Comparison of ENCODE assay signal across 18 cellular contexts in genomic region chr4:109691411-109691920, GRCh38. TPM values are rescaled to one million over a fixed set of nuclear protein-coding genes. Genes with fewer than 3 reads are reported as not detected.
DNase-seq lines count a peak whose midpoint lies in the region; ATAC-seq and TF ChIP-seq lines count a peak whose summit lies in the region.
"Had no signal": no experiment of that assay in that cellular context is flagged by ENCODE, and none has a peak within 500 bp of the region (broad histone marks: within the 10 kb centered on the region; RNA-seq: fewer than 3 reads in every experiment).

No MANE protein-coding gene starts in this region.

- H3K27me3 ChIP-seq in H9 (ENCODE audit: insufficient read depth, low read length) (no peaks in the 10 kb centered on the region), uterus (no peaks in the 10 kb centered on the region)
- H3K27me3 ChIP-seq: upper lobe of right lung had no signal

- no CpG with 5 or more reads among the region's 1 CpG for WGBS in H9 (ENCODE audit: extremely low coverage, insufficient read length, low lambda C conversion rate)

- DNase-seq in activated T-cell treated with anti-CD3 and anti-CD28 coated beads, Interleukin-2, amount 50 U/mL, for 24 hours, result no peak
- no peak for DNase-seq in activated T-cell treated with anti-CD3 and anti-CD28 coated beads, Interleukin-2, amount 50 U/mL, for 1 hour
- DNase-seq in activated T-helper 2 cell treated with anti-CD3 and anti-CD28 coated beads, Interferon-gamma antibody, Interleukin-2, Interleukin-4, amounts not matched to agents 10 μg/mL and 5 μg/mL and 100 μg/mL, durations not matched to agents 14 hours and 24 hours and 36 hours (ENCODE audit: low spot score), result no peak
- DNase-seq in NCI-H1105 (lab: John Stamatoyannopoulos, UW) (no peak), H9 (no peak), uterus (no peak)
- DNase-seq: anterior cingulate cortex; GDM1; naive B cell; NCI-H187; NCI-H524 treated with DMSO at 0.1 percent for 48 hours; OCI-M1; stimulated activated naive B cell treated with anti-CD40 and anti-IgM and Interleukin-4, amounts not matched to agents 10 μg/mL and 1 μg/mL and 100 μg/mL, for 72 hours; upper lobe of right lung had no signal

- no peak for TF ChIP-seq POLR2A in uterus (IDR thresholded peaks at IDR 0.05)

- H3K4me3 ChIP-seq in HEK293 (ENCODE audit: low read depth, low read length) (no peak overlapping the region), uterus (no peak overlapping the region)
- H3K4me3 ChIP-seq: smooth muscle cell, upper lobe of right lung had no signal

- no peak overlapping the region for H3K18ac ChIP-seq in H9 (ENCODE audit: insufficient read length, low read depth, low read length)

- no peak overlapping the region for H2BK15ac ChIP-seq in H9 (ENCODE audit: low read depth, low read length)

- H2AK5ac ChIP-seq in H9 (ENCODE audit: insufficient read length, low read length), result no peak overlapping the region

- peaks cover 86% of the 10 kb centered on the region for H3K36me3 Mint-ChIP-seq in activated T-cell treated with anti-CD3 and anti-CD28 coated beads, Interleukin-2, amount 50 U/mL, for 24 hours (ENCODE audit: low read depth)
- peaks cover 73% of the 10 kb centered on the region for H3K36me3 Mint-ChIP-seq in activated T-helper 2 cell treated with anti-CD3 and anti-CD28 coated beads, Interferon-gamma antibody, Interleukin-2, Interleukin-4, amounts not matched to agents 10 μg/mL and 5 μg/mL and 100 μg/mL, durations not matched to agents 14 hours and 24 hours and 36 hours (ENCODE audit: low read depth)
- peaks cover 41% of the 10 kb centered on the region for H3K36me3 Mint-ChIP-seq in stimulated activated memory B cell treated with anti-CD40 and anti-IgM and Interleukin-4, amounts not matched to agents 10 μg/mL and 1 μg/mL and 100 μg/mL, for 72 hours
- peaks cover 15 to 58% (median 52%) of the 10 kb centered on the region in 3 experiments; a peak in 6 of 7 replicates for H3K36me3 Mint-ChIP-seq in H9 (ENCODE audit: insufficient read depth in 1 of 3, low read depth in 3 of 3)

- H3K9me3 Mint-ChIP-seq in activated T-cell treated with anti-CD3 and anti-CD28 coated beads, Interleukin-2, amount 50 U/mL, for 24 hours, result no peaks in the 10 kb centered on the region
- no peaks in the 10 kb centered on the region for H3K9me3 Mint-ChIP-seq in activated T-helper 2 cell treated with anti-CD3 and anti-CD28 coated beads, Interferon-gamma antibody, Interleukin-2, Interleukin-4, amounts not matched to agents 10 μg/mL and 5 μg/mL and 100 μg/mL, durations not matched to agents 14 hours and 24 hours and 36 hours
- no peaks in the 10 kb centered on the region for H3K9me3 Mint-ChIP-seq in stimulated activated memory B cell treated with anti-CD40 and anti-IgM and Interleukin-4, amounts not matched to agents 10 μg/mL and 1 μg/mL and 100 μg/mL, for 72 hours
- H3K9me3 Mint-ChIP-seq in H9, result no peaks in the 10 kb centered on the region
- H3K9me3 Mint-ChIP-seq: naive B cell; stimulated activated naive B cell treated with anti-CD40 and anti-IgM and Interleukin-4, amounts not matched to agents 10 μg/mL and 1 μg/mL and 100 μg/mL, for 72 hours had no signal

- H3K27ac Mint-ChIP-seq in activated T-cell treated with anti-CD3 and anti-CD28 coated beads, Interleukin-2, amount 50 U/mL, for 24 hours, result peak overlapping the region; percentile 82
- H3K27ac Mint-ChIP-seq in activated T-helper 2 cell treated with anti-CD3 and anti-CD28 coated beads, Interferon-gamma antibody, Interleukin-2, Interleukin-4, amounts not matched to agents 10 μg/mL and 5 μg/mL and 100 μg/mL, durations not matched to agents 14 hours and 24 hours and 36 hours, result peak overlapping the region; percentile 29
- H3K27ac Mint-ChIP-seq in stimulated activated memory B cell treated with anti-CD40 and anti-IgM and Interleukin-4, amounts not matched to agents 10 μg/mL and 1 μg/mL and 100 μg/mL, for 72 hours, result peak overlapping the region; percentile 32
- H3K27ac Mint-ChIP-seq in H9, result no peak overlapping the region
- H3K27ac Mint-ChIP-seq: progenitor cell of endocrine pancreas; stimulated activated naive B cell treated with anti-CD40 and anti-IgM and Interleukin-4, amounts not matched to agents 10 μg/mL and 1 μg/mL and 100 μg/mL, for 72 hours had no signal

- no peaks in the 10 kb centered on the region for H4K20me1 ChIP-seq in H9 (ENCODE audit: control insufficient read depth, insufficient read depth, insufficient read length)

- H3T11ph ChIP-seq in H9 (ENCODE audit: low read length), result no peak overlapping the region

- H3K4me3 Mint-ChIP-seq in activated T-cell treated with anti-CD3 and anti-CD28 coated beads, Interleukin-2, amount 50 U/mL, for 24 hours, result no peak overlapping the region
- peak overlapping the region; percentile 5 for H3K4me3 Mint-ChIP-seq in activated T-helper 2 cell treated with anti-CD3 and anti-CD28 coated beads, Interferon-gamma antibody, Interleukin-2, Interleukin-4, amounts not matched to agents 10 μg/mL and 5 μg/mL and 100 μg/mL, durations not matched to agents 14 hours and 24 hours and 36 hours (ENCODE audit: low read depth)
- no peak overlapping the region for H3K4me3 Mint-ChIP-seq in stimulated activated memory B cell treated with anti-CD40 and anti-IgM and Interleukin-4, amounts not matched to agents 10 μg/mL and 1 μg/mL and 100 μg/mL, for 72 hours
- no peak overlapping the region for H3K4me3 Mint-ChIP-seq in H9
- H3K4me3 Mint-ChIP-seq: stimulated activated naive B cell treated with anti-CD40 and anti-IgM and Interleukin-4, amounts not matched to agents 10 μg/mL and 1 μg/mL and 100 μg/mL, for 72 hours had no signal

- no peaks in the 10 kb centered on the region for H3K23me2 ChIP-seq in H9 (ENCODE audit: insufficient read length, low read depth, low read length, poor library complexity, severe bottlenecking)

- H3K27me3 Mint-ChIP-seq in activated T-cell treated with anti-CD3 and anti-CD28 coated beads, Interleukin-2, amount 50 U/mL, for 24 hours, result no peaks in the 10 kb centered on the region
- H3K27me3 Mint-ChIP-seq in activated T-helper 2 cell treated with anti-CD3 and anti-CD28 coated beads, Interferon-gamma antibody, Interleukin-2, Interleukin-4, amounts not matched to agents 10 μg/mL and 5 μg/mL and 100 μg/mL, durations not matched to agents 14 hours and 24 hours and 36 hours (ENCODE audit: low read depth), result no peaks in the 10 kb centered on the region
- H3K27me3 Mint-ChIP-seq in stimulated activated memory B cell treated with anti-CD40 and anti-IgM and Interleukin-4, amounts not matched to agents 10 μg/mL and 1 μg/mL and 100 μg/mL, for 72 hours, result no peaks in the 10 kb centered on the region
- H3K27me3 Mint-ChIP-seq in H9 (ENCODE audit: low read depth), result no peaks in the 10 kb centered on the region
- H3K27me3 Mint-ChIP-seq: naive B cell; progenitor cell of endocrine pancreas; stimulated activated naive B cell treated with anti-CD40 and anti-IgM and Interleukin-4, amounts not matched to agents 10 μg/mL and 1 μg/mL and 100 μg/mL, for 72 hours had no signal

- H3K9me3 ChIP-seq in HEK293 (ENCODE audit: control insufficient read depth, insufficient read depth, low read depth, low read length) (no peaks in the 10 kb centered on the region), H9 (ENCODE audit: control insufficient read depth, low read depth, low read length) (no peaks in the 10 kb centered on the region), uterus (no peaks in the 10 kb centered on the region)
- H3K9me3 ChIP-seq: upper lobe of right lung had no signal

- POLR2A ChIA-PET in HEK293 (lab: Yijun Ruan, JAX), result no interaction called here

- H3K9ac ChIP-seq in H9 (ENCODE audit: extremely low read depth, insufficient read length, low read length), result no peak overlapping the region

- H3K79me1 ChIP-seq in H9 (ENCODE audit: insufficient read depth, low read depth, low read length, poor library complexity, severe bottlenecking), result no peaks in the 10 kb centered on the region

- H3K79me2 ChIP-seq in H9 (ENCODE audit: insufficient read depth, low read length), result no peaks in the 10 kb centered on the region

- no peak overlapping the region for H2AFZ ChIP-seq in H9 (ENCODE audit: low read length)

- H3K36me3 ChIP-seq in HEK293 (ENCODE audit: control insufficient read depth in 2 of 2, insufficient read depth in 1 of 2, low read length in 2 of 2) (peaks cover 3 to 84% of the 10 kb centered on the region in 2 experiments; a peak in 2 of 3 replicates), uterus (no peaks in the 10 kb centered on the region)

- no peak for TF ChIP-seq CTCF in HEK293 (tag by site-specific recombination; IDR thresholded peaks at IDR 0.05)
- no peak for TF ChIP-seq CTCF in H9 (conservative IDR thresholded peaks at IDR 0.05)
- no peak for TF ChIP-seq CTCF in uterus (IDR thresholded peaks at IDR 0.05)

- CTCF ChIA-PET in HEK293 (lab: Yijun Ruan, JAX), result no interaction called here

- H3K56ac ChIP-seq in H9 (ENCODE audit: insufficient read length, low read depth, low read length), result no peak overlapping the region

- H2BK20ac ChIP-seq in H9 (ENCODE audit: low read depth, low read length, poor library complexity, severe bottlenecking), result no peak overlapping the region

- no peak overlapping the region for H4K5ac ChIP-seq in H9 (ENCODE audit: insufficient read length, low read depth, low read length)

- H2BK5ac ChIP-seq in H9 (ENCODE audit: insufficient read length, low read length), result no peak overlapping the region

- H3K4me1 ChIP-seq in HEK293 (ENCODE audit: control insufficient read depth, insufficient read depth, low read length) (no peaks in the 10 kb centered on the region), H9 (ENCODE audit: insufficient read depth, low read length) (no peaks in the 10 kb centered on the region), uterus (no peaks in the 10 kb centered on the region)
- H3K4me1 ChIP-seq: upper lobe of right lung had no signal

- no peak overlapping the region for H4K91ac ChIP-seq in H9 (ENCODE audit: insufficient read length, low read depth, low read length)

- no peak overlapping the region for H3K4ac ChIP-seq in H9 (ENCODE audit: low read depth, low read length)

- intact Hi-C loops in activated T-helper 2 cell treated with anti-CD3 and anti-CD28 coated beads, Interferon-gamma antibody, Interleukin-2, Interleukin-4, amounts not matched to agents 10 μg/mL and 5 μg/mL and 100 μg/mL, durations not matched to agents 14 hours and 24 hours and 36 hours (cut with micrococcal nuclease), result loop anchor here (1.0 kb wide), 1 partner anchor 9 kb away; no protein-coding TSS in a partner anchor
- intact Hi-C loops in uterus (cut with DNase I; ENCODE audit: low total_unique reads), result no loop called here

- no peak overlapping the region for H2BK12ac ChIP-seq in H9 (ENCODE audit: insufficient read length, low read depth, low read length)

- H3K27ac ChIP-seq in HEK293 (ENCODE audit: extremely low read depth, low read depth, low read length), result no peak overlapping the region
- no peak overlapping the region for H3K27ac ChIP-seq in H9 (ENCODE audit: insufficient read length, low read depth, low read length)
- no peak overlapping the region for H3K27ac ChIP-seq in uterus
- H3K27ac ChIP-seq: upper lobe of right lung had no signal

- ATAC-seq in stimulated activated memory B cell treated with anti-CD40 and anti-IgM and Interleukin-4, amounts not matched to agents 10 μg/mL and 1 μg/mL and 100 μg/mL, for 72 hours, result no peak
- ATAC-seq: upper lobe of right lung had no signal

- no peak overlapping the region for H4K8ac ChIP-seq in H9 (replicated peaks; ENCODE audit: insufficient read length, low read depth, low read length)

- H2BK120ac ChIP-seq in H9 (ENCODE audit: low read depth, low read length, poor library complexity, severe bottlenecking), result no peak overlapping the region

- no peak overlapping the region for H3K4me2 ChIP-seq in H9 (ENCODE audit: insufficient read depth, insufficient read length, low read length)
- H3K4me2 ChIP-seq: smooth muscle cell had no signal

- no peak overlapping the region for H3K23ac ChIP-seq in H9 (ENCODE audit: insufficient read length, low read depth, low read length)

- H3K14ac ChIP-seq in H9 (ENCODE audit: insufficient read depth, low read length), result no peak overlapping the region

- H3K4me1 Mint-ChIP-seq in activated T-cell treated with anti-CD3 and anti-CD28 coated beads, Interleukin-2, amount 50 U/mL, for 24 hours (ENCODE audit: low read depth), result peaks cover 45% of the 10 kb centered on the region
- peaks cover 20% of the 10 kb centered on the region for H3K4me1 Mint-ChIP-seq in activated T-helper 2 cell treated with anti-CD3 and anti-CD28 coated beads, Interferon-gamma antibody, Interleukin-2, Interleukin-4, amounts not matched to agents 10 μg/mL and 5 μg/mL and 100 μg/mL, durations not matched to agents 14 hours and 24 hours and 36 hours (ENCODE audit: low read depth)
- H3K4me1 Mint-ChIP-seq in stimulated activated memory B cell treated with anti-CD40 and anti-IgM and Interleukin-4, amounts not matched to agents 10 μg/mL and 1 μg/mL and 100 μg/mL, for 72 hours, result peaks cover 17% of the 10 kb centered on the region
- H3K4me1 Mint-ChIP-seq in H9, result no peaks in the 10 kb centered on the region

RNA-seq across cellular contexts. Expression of gene CASP6, which starts 11.8 kb away (rescaled TPM):
- total RNA-seq in activated T-helper 2 cell treated with anti-CD3 and anti-CD28 coated beads, Interferon-gamma antibody, Interleukin-2, Interleukin-4, amounts not matched to agents 10 μg/mL and 5 μg/mL and 100 μg/mL, durations not matched to agents 14 hours and 24 hours and 36 hours, result 26.7 and 31.8 TPM in 2 replicates
- total RNA-seq in H9 (2021) (25.2 and 32.2 TPM in 2 replicates), uterus (100 to 1,000 TPM in 1 of 4 donors, 10 to 100 TPM in 3; 17.0 to 121 (median 43.7) TPM)

RNA-seq across cellular contexts. Expression of gene PLA2G12A, which starts 38.4 kb away (rescaled TPM):
- total RNA-seq in activated T-helper 2 cell treated with anti-CD3 and anti-CD28 coated beads, Interferon-gamma antibody, Interleukin-2, Interleukin-4, amounts not matched to agents 10 μg/mL and 5 μg/mL and 100 μg/mL, durations not matched to agents 14 hours and 24 hours and 36 hours, result 7.9 and 10.4 TPM in 2 replicates
- total RNA-seq in H9 (2021), result 39.2 and 47.3 TPM in 2 replicates
- total RNA-seq in uterus, result 10 to 100 TPM; 16.7 to 28.7 (median 25.5) TPM

Comparison
In these comparisons a context has a peak if more than half of its experiments do, and no peak if none do; other contexts are left out.
1. H3K27ac Mint-ChIP-seq: peak in activated T-cell treated with anti-CD3 and anti-CD28 coated beads, Interleukin-2, amount 50 U/mL, for 24 hours (single experiment), activated T-helper 2 cell treated with anti-CD3 and anti-CD28 coated beads, Interferon-gamma antibody, Interleukin-2, Interleukin-4, amounts not matched to agents 10 μg/mL and 5 μg/mL and 100 μg/mL, durations not matched to agents 14 hours and 24 hours and 36 hours (single experiment) and stimulated activated memory B cell treated with anti-CD40 and anti-IgM and Interleukin-4, amounts not matched to agents 10 μg/mL and 1 μg/mL and 100 μg/mL, for 72 hours (single experiment); none in H9 (0 of 3).